ENCODE assay signal across 23 cellular contexts in the genomic region with DNA sequence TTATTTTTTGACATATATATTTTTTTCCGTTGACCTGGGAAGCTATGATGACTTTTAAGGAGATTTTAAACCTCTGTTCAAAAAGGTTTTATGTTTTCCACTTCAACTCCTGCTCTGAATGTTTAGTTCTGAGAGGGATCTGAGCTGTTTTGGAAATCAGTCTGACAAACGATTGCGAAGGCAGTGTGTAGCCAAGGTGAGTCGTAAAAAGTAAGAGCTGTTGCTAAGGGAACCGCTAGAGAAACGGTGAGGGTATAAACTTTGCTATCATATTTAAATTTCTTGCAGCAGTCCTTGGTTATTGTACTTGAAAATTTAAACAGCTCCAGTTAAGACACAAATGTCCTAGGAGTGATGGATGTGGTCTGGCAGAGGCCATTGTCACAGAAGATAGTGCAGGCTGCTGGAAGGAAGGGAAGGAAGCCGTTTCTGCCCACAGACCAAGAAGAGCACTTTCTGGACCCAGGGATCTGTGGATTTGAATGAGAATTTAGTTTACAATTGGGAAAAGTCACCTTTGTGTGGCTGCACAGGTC.
A peak's percentile ranks its signal among the peaks of the same experiment; 100 is the strongest.
DNase-seq lines count a peak whose midpoint lies in the region; ATAC-seq and TF ChIP-seq lines count a peak whose summit lies in the region.
"Had no signal": no experiment of that assay in that cellular context is flagged by ENCODE, and none has a peak within 500 bp of the region (broad histone marks: within the 10 kb centered on the region; RNA-seq: fewer than 3 reads in every experiment).

No MANE protein-coding gene starts in this region.

- 60% methylated on average over 7 of the region's 7 CpGs for WGBS in right lobe of liver (ENCODE audit: insufficient coverage, low coverage, low lambda C conversion rate, missing lambda C conversion rate)

- no peaks in the 10 kb centered on the region for H3K36me3 ChIP-seq in right lobe of liver
- H3K36me3 ChIP-seq: left lung, neutrophil, tibial artery had no signal

- no peaks in the 10 kb centered on the region for H3K4me1 ChIP-seq in right lobe of liver
- H3K4me1 ChIP-seq: tibial artery had no signal

- no peak for ATAC-seq in right lobe of liver
- ATAC-seq: activated CD8-positive, alpha-beta T cell treated with anti-CD3 and anti-CD28 coated beads, Interleukin-2, amount 10 ng/mL, durations not matched to agents 7 days and 5 days; CD8-positive, alpha-beta T cell; left lung; mucosa of descending colon had no signal

- no peaks in the 10 kb centered on the region for H3K27me3 ChIP-seq in right lobe of liver
- H3K27me3 ChIP-seq: left lung, neutrophil, tibial artery had no signal

- DNase-seq in AG10803 (ENCODE audit: low read depth), result peak; percentile 34
- peak; percentile 41 for DNase-seq in LHCN-M2 (ENCODE audit: low read depth)
- peak; percentile 38 for DNase-seq in UCSD-AML1 (lab: John Stamatoyannopoulos, UW; ENCODE audit: unreplicated experiment)
- DNase-seq in fibroblast of the conjunctiva (ENCODE audit: low read depth), result peak; percentile 14
- no peak for DNase-seq in SW480 (ENCODE audit: low spot score)
- no peak for DNase-seq in NCI-H69 (lab: John Stamatoyannopoulos, UW)
- no peak for DNase-seq in NCI-H2107 treated with DMSO at 0.1 percent for 48 hours (lab: John Stamatoyannopoulos, UW; ENCODE audit: unreplicated experiment)
- DNase-seq in right lobe of liver, result no peak
- DNase-seq: activated CD4-positive, CD25-positive, alpha-beta regulatory T cell; activated CD8-positive, alpha-beta T cell treated with anti-CD3 and anti-CD28 coated beads, Interleukin-2, amount 10 ng/mL, durations not matched to agents 7 days and 5 days; activated naive CD4-positive, alpha-beta T cell treated with anti-CD3 and anti-CD28 coated beads, Interleukin-2, amount 50 U/mL, for 16 hours; activated T-cell treated with anti-CD3 and anti-CD28 coated beads, Interleukin-2, amount 50 U/mL, for 48 hours; CD8-positive, alpha-beta T cell; left lung; mucosa of descending colon; NCI-H1417; NCI-H2227 treated with DMSO at 0.1 percent for 48 hours; NK-92 treated with Interleukin-12 subunit alpha and Interleukin-12 subunit beta, amount 100 ng/mL, for 24 hours; retina; stimulated activated naive CD4-positive, alpha-beta T cell; tibial artery had no signal

- H3K27ac ChIP-seq in right lobe of liver, result no peak overlapping the region
- H3K27ac ChIP-seq: HL-60, left lung, neutrophil, tibial artery had no signal

- TF ChIP-seq CTCF in AG10803 (conservative IDR thresholded peaks at IDR 0.05; ENCODE audit: low read length), result no peak
- no peak for TF ChIP-seq CTCF in right lobe of liver (IDR thresholded peaks at IDR 0.05)

- H3K9me3 ChIP-seq in right lobe of liver, result no peaks in the 10 kb centered on the region
- H3K9me3 ChIP-seq: left lung, mucosa of descending colon, neutrophil, tibial artery had no signal

- intact Hi-C loops in right lobe of liver (cut with DNase I), result no loop called here

- no peak for TF ChIP-seq POLR2A in right lobe of liver (IDR thresholded peaks at IDR 0.05)

- H3K4me3 ChIP-seq in AG10803 (ENCODE audit: low read length) (no peak overlapping the region), right lobe of liver (no peak overlapping the region)
- H3K4me3 ChIP-seq: left lung, mucosa of descending colon, tibial artery had no signal

Comparison
In these comparisons a context has a peak if more than half of its experiments do, and no peak if none do; other contexts are left out.
1. DNase-seq: peak in AG10803 (single experiment), LHCN-M2 (single experiment), UCSD-AML1 (single experiment) and fibroblast of the conjunctiva (single experiment); none in SW480 (single experiment), NCI-H69 (single experiment), NCI-H2107 treated with DMSO at 0.1 percent for 48 hours (single experiment) and right lobe of liver (0 of 3).